12 cellular contexts compared by ENCODE assay signal in genomic region chr1:162905759-162906158, GRCh38. TPM values are rescaled to one million over a fixed set of nuclear protein-coding genes. Genes with fewer than 3 reads are reported as not detected.
DNase-seq lines count a peak whose midpoint lies in the region; ATAC-seq, FAIRE-seq and TF ChIP-seq lines count a peak whose summit lies in the region.
"Had no signal": no experiment of that assay in that cellular context is flagged by ENCODE, and none has a peak within 500 bp of the region (broad histone marks: within the 10 kb centered on the region; RNA-seq: fewer than 3 reads in every experiment).

No MANE protein-coding gene starts in this region.

- no peaks in the 10 kb centered on the region for H3K27me3 ChIP-seq in BJ (ENCODE audit: control insufficient read depth, insufficient read depth, low read length)
- no peaks in the 10 kb centered on the region for H3K27me3 ChIP-seq in left lung

- no peak overlapping the region for H3K27ac ChIP-seq in left lung

- peaks cover 25% of the 10 kb centered on the region for H3K4me1 Mint-ChIP-seq in brain
- no peaks in the 10 kb centered on the region for H3K4me1 Mint-ChIP-seq in activated CD4-positive, alpha-beta memory T cell treated with anti-CD3 and anti-CD28 coated beads for 36 hours (ENCODE audit: low read depth)
- H3K4me1 Mint-ChIP-seq: activated B cell treated with CpG ODN at 0.5 μM for 24 hours, IgD-negative memory B cell had no signal

- H3K27me3 Mint-ChIP-seq in brain = peaks cover 7% of the 10 kb centered on the region
- no peaks in the 10 kb centered on the region for H3K27me3 Mint-ChIP-seq in activated CD4-positive, alpha-beta memory T cell treated with anti-CD3 and anti-CD28 coated beads for 36 hours
- H3K27me3 Mint-ChIP-seq: activated B cell treated with CpG ODN at 0.5 μM for 24 hours; activated naive CD8-positive, alpha-beta T cell had no signal

- peak overlapping the region in 3 of 5 experiments; percentile 21 to 37 (median 25) for H3K27ac Mint-ChIP-seq in brain
- H3K27ac Mint-ChIP-seq in activated CD4-positive, alpha-beta memory T cell treated with anti-CD3 and anti-CD28 coated beads for 36 hours = no peak overlapping the region
- H3K27ac Mint-ChIP-seq: activated B cell treated with CpG ODN at 0.5 μM for 24 hours; activated naive CD8-positive, alpha-beta T cell; IgD-negative memory B cell had no signal

- H3K36me3 Mint-ChIP-seq in brain = no peaks in the 10 kb centered on the region
- H3K36me3 Mint-ChIP-seq in activated CD4-positive, alpha-beta memory T cell treated with anti-CD3 and anti-CD28 coated beads for 36 hours = no peaks in the 10 kb centered on the region
- H3K36me3 Mint-ChIP-seq: activated naive CD8-positive, alpha-beta T cell; IgD-negative memory B cell had no signal

- CTCF ChIA-PET in BJ (lab: Yijun Ruan, JAX) = interaction anchor here (0.8 to 1.2 kb wide), 6 partner anchors 10 to 270 kb away, joined by 3 read pairs; no protein-coding TSS in a partner anchor
- CTCF ChIA-PET in HEK293T (lab: Yijun Ruan, JAX) = interaction anchor here (0.6 kb wide), 1 partner anchor 257 kb away, joined by 3 read pairs; no protein-coding TSS in a partner anchor
- CTCF ChIA-PET in activated CD4-positive, alpha-beta memory T cell treated with anti-CD3 and anti-CD28 coated beads for 36 hours (lab: Charles Lee) = no interaction called here

- no peak overlapping the region for H3K4me3 Mint-ChIP-seq in brain
- H3K4me3 Mint-ChIP-seq in activated CD4-positive, alpha-beta memory T cell treated with anti-CD3 and anti-CD28 coated beads for 36 hours = no peak overlapping the region
- H3K4me3 Mint-ChIP-seq: activated B cell treated with CpG ODN at 0.5 μM for 24 hours; activated naive CD8-positive, alpha-beta T cell; IgD-negative memory B cell had no signal

- POLR2A ChIA-PET in BJ (lab: Charles Lee) (interaction anchor here (0.6 kb wide), 1 partner anchor 19 kb away, joined by 6 read pairs; no protein-coding TSS in a partner anchor), HEK293T (lab: Yijun Ruan, JAX) (no interaction called here)
- POLR2A ChIA-PET in activated CD4-positive, alpha-beta memory T cell treated with anti-CD3 and anti-CD28 coated beads for 36 hours (lab: Charles Lee) = no interaction called here

- intact Hi-C loops in left lung (cut with DNase I) = no loop called here
- intact Hi-C loops in activated CD4-positive, alpha-beta memory T cell treated with anti-CD3 and anti-CD28 coated beads for 36 hours (cut with micrococcal nuclease) = no loop called here

- H3K9me3 Mint-ChIP-seq in brain = peaks cover 0 to 5% (median 0%) of the 10 kb centered on the region in 5 experiments
- H3K9me3 Mint-ChIP-seq in activated CD4-positive, alpha-beta memory T cell treated with anti-CD3 and anti-CD28 coated beads for 36 hours = no peaks in the 10 kb centered on the region
- H3K9me3 Mint-ChIP-seq: activated B cell treated with CpG ODN at 0.5 μM for 24 hours had no signal

- H3K36me3 ChIP-seq in BJ (ENCODE audit: control insufficient read depth, insufficient read depth, low read length) (no peaks in the 10 kb centered on the region), left lung (no peaks in the 10 kb centered on the region)

- TF ChIP-seq CTCF in BJ (IDR thresholded peaks at IDR 0.05; ENCODE audit: insufficient read depth, low read depth, low read length) (no peak), brain (conservative IDR thresholded peaks at IDR 0.05) (no peak), left lung (IDR thresholded peaks at IDR 0.05) (no peak)

- H3K9me3 ChIP-seq in left lung = no peaks in the 10 kb centered on the region

- H3K4me3 ChIP-seq in BJ (ENCODE audit: low read depth, low read length) = no peak overlapping the region
- H3K4me3 ChIP-seq in left lung = no peak overlapping the region

- peak; percentile 44 for DNase-seq in BJ (ENCODE audit: low read depth)
- peak; percentile 6 for DNase-seq in HTR-8/SVneo (ENCODE audit: insufficient read length, low spot score)
- DNase-seq in left lung = no peak
- no peak for DNase-seq in HEK293T (ENCODE audit: extremely low spot score)
- no peak for DNase-seq in stimulated activated CD4-positive, alpha-beta T cell treated with anti-CD3 and anti-CD28 coated beads, Interleukin-4, amount 100 ng/mL, for 1 hour
- no peak for DNase-seq in activated CD4-positive, alpha-beta memory T cell treated with anti-CD3 and anti-CD28 coated beads for 36 hours
- DNase-seq in activated CD4-positive, CD25-positive, alpha-beta regulatory T cell treated with anti-CD3 and anti-CD28 coated beads, Interleukin-2, amount 50 U/mL, for 72 hours = no peak
- DNase-seq: activated B cell treated with CpG ODN at 0.5 μM for 24 hours had no signal

- H3K4me1 ChIP-seq in left lung = no peaks in the 10 kb centered on the region

- FAIRE-seq in HTR-8/SVneo (lab: Jason Lieb, UNC) = no peak

- ATAC-seq in left lung = peak; percentile 96

TF ChIP-seq in HEK293T, 16 proteins besides CTCF, POLR2A, EP300 and RAD21:
- no peak for TF ChIP-seq FOXA1 (IDR thresholded peaks at IDR 0.05)
- no peak for TF ChIP-seq L3MBTL2 (conservative IDR thresholded peaks at IDR 0.05)
- no peak for TF ChIP-seq ELF4 (IDR thresholded peaks at IDR 0.05)
- TF ChIP-seq HDGF (IDR thresholded peaks at IDR 0.05; ENCODE audit: borderline replicate concordance) = no peak
- no peak for TF ChIP-seq SUZ12 (IDR thresholded peaks at IDR 0.05)
- TF ChIP-seq FOXK2 (IDR thresholded peaks at IDR 0.05) = no peak
- TF ChIP-seq NFRKB (IDR thresholded peaks at IDR 0.05) = no peak
- TF ChIP-seq BHLHE40 (IDR thresholded peaks at IDR 0.05; ENCODE audit: borderline replicate concordance) = no peak
- no peak for TF ChIP-seq SP1 (IDR thresholded peaks at IDR 0.05)

RNA-seq across cellular contexts. Expression of gene CCDC190, which starts 44.8 kb away (rescaled TPM):
- polyA plus RNA-seq in BJ (2011; rRNA removed) = 0.31 and 0.55 TPM in 2 replicates
- polyA minus RNA-seq in BJ (2011; rRNA and poly(A)+ RNA removed) = 0.14 and 0.26 TPM in 2 replicates
- not detected for polyA plus RNA-seq in brain (ENCODE audit: insufficient read depth, low read depth, low replicate concordance)
- 1 to 10 TPM; 1.5 to 2.1 TPM for total RNA-seq in left lung
- total RNA-seq in activated CD4-positive, alpha-beta memory T cell treated with anti-CD3 and anti-CD28 coated beads for 36 hours = not detected
- total RNA-seq: activated B cell treated with CpG ODN at 0.5 μM for 24 hours had no signal
- polyA plus RNA-seq: IgD-negative memory B cell, neural cell had no signal

Comparison
In these comparisons a context has a peak if more than half of its experiments do, and no peak if none do; other contexts are left out.
1. DNase-seq: peak in BJ (single experiment) and HTR-8/SVneo (single experiment); none in left lung (0 of 2), HEK293T (single experiment), stimulated activated CD4-positive, alpha-beta T cell treated with anti-CD3 and anti-CD28 coated beads, Interleukin-4, amount 100 ng/mL, for 1 hour (single experiment), activated CD4-positive, alpha-beta memory T cell treated with anti-CD3 and anti-CD28 coated beads for 36 hours (single experiment) and activated CD4-positive, CD25-positive, alpha-beta regulatory T cell treated with anti-CD3 and anti-CD28 coated beads, Interleukin-2, amount 50 U/mL, for 72 hours (single experiment).